27 cellular contexts compared by ENCODE assay signal in the genomic region with DNA sequence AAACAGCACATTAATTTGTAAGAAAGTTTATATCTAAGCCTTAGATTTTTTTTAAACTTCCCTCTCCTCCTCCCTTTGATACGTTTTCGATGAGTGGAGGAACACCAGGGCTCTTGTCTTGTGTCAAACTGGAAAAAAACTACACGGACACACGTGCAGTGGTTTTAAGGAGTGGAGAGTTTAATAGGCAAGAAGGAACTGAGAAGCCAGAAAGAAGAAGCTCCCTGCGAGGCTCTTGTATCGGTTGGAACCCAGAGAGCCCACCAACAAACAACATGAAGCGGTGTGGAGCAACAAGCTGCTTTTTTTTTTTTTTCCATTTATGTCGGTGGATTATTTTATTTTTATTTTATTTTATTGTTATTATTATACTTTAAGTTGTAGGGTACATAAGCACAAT.
"Had no signal": no experiment of that assay in that cellular context is flagged by ENCODE, and none has a peak within 500 bp of the region (broad histone marks: within the 10 kb centered on the region; RNA-seq: fewer than 3 reads in every experiment).

No MANE protein-coding gene starts in this region.

- H2AFZ ChIP-seq: hepatocyte, neural progenitor cell had no signal

- DNase-seq: activated B cell treated with CpG ODN at 0.5 μM for 24 hours; activated CD4-positive, alpha-beta T cell treated with anti-CD3 and anti-CD28 coated beads for 36 hours; activated CD4-positive, alpha-beta T cell treated with anti-CD3 and anti-CD28 coated beads, Interleukin-2, amount 50 U/mL, for 48 hours; activated effector memory CD4-positive, alpha-beta T cell treated with Interleukin-2 at 50 U/mL for 16 hours; activated naive CD4-positive, alpha-beta T cell treated with anti-CD3 and anti-CD28 coated beads, Interleukin-2, amount 10 ng/mL, durations not matched to agents 7 days and 5 days; activated T-cell treated with anti-CD3 and anti-CD28 coated beads, Interleukin-2, amount 50 U/mL, for 72 hours; amygdala; colonic mucosa; erythroblast; foreskin keratinocyte; glutamatergic neuron; immature natural killer cell; lower lobe of right lung; naive thymus-derived CD8-positive, alpha-beta T cell; retina; sigmoid colon; stimulated activated CD4-positive, alpha-beta T cell treated with anti-CD3 and anti-CD28 coated beads, Interleukin-15, amount 100 ng/mL, for 24 hours; stimulated activated naive B cell treated with anti-CD40 and anti-IgM and Interleukin-4, amounts not matched to agents 10 μg/mL and 1 μg/mL and 100 μg/mL, for 72 hours; T-helper 9 cell; transverse colon; uterus had no signal

- H3K9me3 ChIP-seq: colonic mucosa, lower lobe of right lung, sigmoid colon, transverse colon, uterus had no signal

- H3K27ac ChIP-seq: colonic mucosa, foreskin keratinocyte, hepatocyte, lower lobe of right lung, neural progenitor cell, transverse colon had no signal

- H3K4me1 ChIP-seq: colonic mucosa, foreskin keratinocyte, lower lobe of right lung, neural progenitor cell, sigmoid colon, uterus had no signal

- H3K79me2 ChIP-seq: hepatocyte had no signal

- H3K36me3 ChIP-seq: colonic mucosa, lower lobe of right lung, neural progenitor cell, sigmoid colon, transverse colon, uterus had no signal

- H3K4me3 ChIP-seq: colonic mucosa, hepatocyte, lower lobe of right lung, neural progenitor cell, sigmoid colon, smooth muscle cell, transverse colon, uterus had no signal

- H3K4me2 ChIP-seq: hepatocyte, neural progenitor cell, smooth muscle cell had no signal

- FAIRE-seq: bronchial epithelial cell, endometrium had no signal

- H3K9ac ChIP-seq: neural progenitor cell had no signal

- ATAC-seq: activated CD4-positive, alpha-beta T cell treated with anti-CD3 and anti-CD28 coated beads for 36 hours; activated T-cell treated with anti-CD3 and anti-CD28 coated beads, Interleukin-2, amount 50 U/mL, for 72 hours; foreskin keratinocyte; left lobe of liver; lower lobe of right lung; naive thymus-derived CD8-positive, alpha-beta T cell; stimulated activated naive B cell treated with anti-CD40 and anti-IgM and Interleukin-4, amounts not matched to agents 10 μg/mL and 1 μg/mL and 100 μg/mL, for 72 hours had no signal

- H3K27me3 ChIP-seq: colonic mucosa, foreskin keratinocyte, hepatocyte, neural progenitor cell, sigmoid colon, transverse colon, uterus had no signal
